In the genomic region with DNA sequence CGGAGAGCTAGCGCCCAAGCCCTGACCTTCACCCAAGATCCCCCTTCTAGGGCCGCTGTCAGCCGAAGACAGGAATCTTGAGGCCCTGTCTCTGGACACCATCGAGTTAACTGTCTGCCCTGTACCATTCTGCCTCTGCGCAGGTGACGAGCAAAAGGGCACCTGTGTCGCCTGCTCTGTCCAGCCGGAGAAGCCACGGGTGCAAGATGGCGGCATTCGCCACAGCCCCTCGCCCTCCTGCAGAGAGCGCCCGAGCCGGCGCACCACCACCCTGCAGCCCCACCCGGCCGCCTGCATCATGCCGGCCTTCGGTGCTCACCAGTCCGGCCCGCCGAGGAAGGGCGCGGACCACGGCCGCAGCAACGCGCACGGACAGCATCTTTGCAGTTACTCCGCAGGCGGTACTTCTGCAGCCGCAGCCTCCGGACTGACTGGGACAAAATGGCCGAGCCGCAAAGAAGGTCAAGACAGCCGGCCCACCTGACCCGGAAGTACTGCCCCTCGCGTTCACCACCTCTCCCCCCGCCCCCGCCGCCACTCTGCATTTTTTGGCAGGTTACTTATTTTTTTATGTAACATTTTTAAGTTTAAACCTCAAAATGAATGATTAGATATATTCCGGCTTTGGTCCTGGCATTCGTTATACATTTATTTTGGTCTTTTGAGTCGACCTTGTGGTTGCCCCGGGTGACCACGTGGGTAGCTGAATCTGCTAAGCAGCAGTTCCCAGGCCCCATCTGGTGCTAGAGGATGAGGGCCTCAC, we compare ENCODE assay signal across 8 cellular contexts. TPM values are rescaled to one million over a fixed set of nuclear protein-coding genes. Genes with fewer than 3 reads are reported as not detected.
DNase-seq lines count a peak whose midpoint lies in the region; ATAC-seq and TF ChIP-seq lines count a peak whose summit lies in the region.

A gene (minus strand): TSS at position 444 of the 763 bp plus-strand sequence. CDS start 65 bp downstream, at position 379.

- H3K4me3 Mint-ChIP-seq in T-helper 1 cell treated with Interleukin-12 subunit alpha and Interleukin-12 subunit beta and Interleukin-4 antibody, amounts not matched to agents 30 μg/mL and 1 μg/mL, for 36 hours: peak within 1 kb of the TSS; percentile 98

- H3K36me3 ChIP-seq in rectal smooth muscle tissue (ENCODE audit: control insufficient read depth, insufficient read depth, low read length) (peaks cover 2% of the 10 kb centered on the region), aorta (ENCODE audit: control insufficient read depth in 1 of 2, insufficient read depth in 2 of 2, low read length in 1 of 2) (no peaks in the 10 kb centered on the region)

- H3K27me3 Mint-ChIP-seq in T-helper 1 cell treated with Interleukin-12 subunit alpha and Interleukin-12 subunit beta and Interleukin-4 antibody, amounts not matched to agents 30 μg/mL and 1 μg/mL, for 36 hours (ENCODE audit: low read depth): no peaks in the 10 kb centered on the region

- DNase-seq in NCI-H1417 (lab: John Stamatoyannopoulos, UW) (peak; percentile 73 to 97 (median 97)), amygdala (lab: John Stamatoyannopoulos, UW) (peak; percentile 52 to 95 (median 84)), right cardiac atrium (peak; percentile 87 to 95 (median 94)), aorta (peak; percentile 93 to 94)

- intact Hi-C loops in right cardiac atrium (cut with DNase I): no loop called here
- intact Hi-C loops in aorta (cut with DNase I): no loop called here

- H3K4me3 ChIP-seq in GM12875 (ENCODE audit: low read depth, low read length) (peak within 1 kb of the TSS; percentile 82), right cardiac atrium (ENCODE audit: low read length) (peak within 1 kb of the TSS; percentile 73), rectal smooth muscle tissue (ENCODE audit: low read length) (peak within 1 kb of the TSS; percentile 90), aorta (ENCODE audit: low read length in 2 of 2) (peak within 1 kb of the TSS; percentile 14 to 72)

- ATAC-seq in HG02678 (IDR thresholded peaks at IDR 0.05; ENCODE audit: unreplicated experiment) (peak; percentile 81), right cardiac atrium (peak; percentile 92), aorta (ENCODE audit: low FRiP score) (peak; percentile 96)

- peaks cover 18% of the 10 kb centered on the region for H3K36me3 Mint-ChIP-seq in T-helper 1 cell treated with Interleukin-12 subunit alpha and Interleukin-12 subunit beta and Interleukin-4 antibody, amounts not matched to agents 30 μg/mL and 1 μg/mL, for 36 hours (ENCODE audit: low read depth)

- under 1% methylated on average over 49 of the region's 49 CpGs for WGBS in right cardiac atrium
- WGBS in aorta, 2 donors: 0% methylated on average over 44 to 49 of the region's 49 CpGs

- H3K27ac Mint-ChIP-seq in T-helper 1 cell treated with Interleukin-12 subunit alpha and Interleukin-12 subunit beta and Interleukin-4 antibody, amounts not matched to agents 30 μg/mL and 1 μg/mL, for 36 hours: peak within 1 kb of the TSS; percentile 98

- no peaks in the 10 kb centered on the region for H3K9me3 Mint-ChIP-seq in T-helper 1 cell treated with Interleukin-12 subunit alpha and Interleukin-12 subunit beta and Interleukin-4 antibody, amounts not matched to agents 30 μg/mL and 1 μg/mL, for 36 hours

- H3K9me3 ChIP-seq in right cardiac atrium (ENCODE audit: control insufficient read depth, low read length) (no peaks in the 10 kb centered on the region), aorta (ENCODE audit: control insufficient read depth, low read length) (no peaks in the 10 kb centered on the region)

- peak within 1 kb of the TSS; percentile 87 for H3K9ac ChIP-seq in rectal smooth muscle tissue (ENCODE audit: low read length)

- H3K27ac ChIP-seq in right cardiac atrium (ENCODE audit: low read length) (peak within 1 kb of the TSS; percentile 94), rectal smooth muscle tissue (ENCODE audit: low read depth, low read length) (peak within 1 kb of the TSS; percentile 95), aorta (ENCODE audit: low read depth in 1 of 2, low read length in 2 of 2) (peak within 1 kb of the TSS; percentile 18 to 74)

- H3K4me1 ChIP-seq in right cardiac atrium (ENCODE audit: control insufficient read depth, insufficient read depth, low read length): no peaks in the 10 kb centered on the region
- H3K4me1 ChIP-seq in rectal smooth muscle tissue (ENCODE audit: control insufficient read depth, insufficient read depth, low read length): peaks cover 6% of the 10 kb centered on the region
- H3K4me1 ChIP-seq in aorta (ENCODE audit: control insufficient read depth in 1 of 2, insufficient read depth in 2 of 2, low read length in 2 of 2): peaks cover 0 to 1% of the 10 kb centered on the region in 2 donors

- H3K4me1 Mint-ChIP-seq in T-helper 1 cell treated with Interleukin-12 subunit alpha and Interleukin-12 subunit beta and Interleukin-4 antibody, amounts not matched to agents 30 μg/mL and 1 μg/mL, for 36 hours (ENCODE audit: low read depth): peaks cover 20% of the 10 kb centered on the region

- H3K27me3 ChIP-seq in right cardiac atrium (ENCODE audit: control insufficient read depth, insufficient read depth): no peaks in the 10 kb centered on the region
- no peaks in the 10 kb centered on the region for H3K27me3 ChIP-seq in rectal smooth muscle tissue (ENCODE audit: control insufficient read depth, insufficient read depth, low read length)
- H3K27me3 ChIP-seq in aorta (ENCODE audit: control insufficient read depth in 1 of 2, insufficient read depth in 2 of 2, low read length in 1 of 2): no peaks in the 10 kb centered on the region

- no peak for TF ChIP-seq CTCF in GM12875 (IDR thresholded peaks at IDR 0.05; ENCODE audit: borderline replicate concordance, insufficient read depth, low read depth, low read length)

RNA-seq across cellular contexts. Expression of the gene that starts here (rescaled TPM):
- total RNA-seq in right cardiac atrium: 1,000 to 10,000 TPM; 1,050 to 1,210 (median 1,148) TPM
- 1,401 TPM for polyA plus RNA-seq in right cardiac atrium
- 100 to 1,000 TPM; 189 TPM for total RNA-seq in aorta
- polyA plus RNA-seq in aorta: 100 to 1,000 TPM; 225 to 335 TPM

Comparison
In these comparisons a context has a peak if more than half of its experiments do, and no peak if none do; other contexts are left out.
1. Peak in every context shown above with its lines: DNase-seq, ATAC-seq, H3K4me3 ChIP-seq and H3K27ac ChIP-seq.
2. RNA of the gene that starts here (total RNA-seq): 1,050 to 1,210 TPM in right cardiac atrium; 189 TPM in aorta; every median in the first group is over 4 times any median in the second.